Comparison of ENCODE assay signal across 17 cellular contexts in genomic region chr10:102519246-102519805, GRCh38.
"Had no signal": no experiment of that assay in that cellular context is flagged by ENCODE, and none has a peak within 500 bp of the region (broad histone marks: within the 10 kb centered on the region; RNA-seq: fewer than 3 reads in every experiment).

No MANE protein-coding gene starts in this region.

- H3K27ac Mint-ChIP-seq: naive thymus-derived CD8-positive, alpha-beta T cell; stimulated activated naive B cell treated with anti-CD40 and anti-IgM and Interleukin-4, amounts not matched to agents 10 μg/mL and 1 μg/mL and 100 μg/mL, for 72 hours had no signal

- H3K36me3 ChIP-seq: colonic mucosa, gastrocnemius medialis had no signal

- DNase-seq: cerebellar nuclear complex; colonic mucosa; dermis blood vessel endothelial cell; esophagus squamous epithelium; gastrocnemius medialis; kidney; left colon; mucosa of descending colon; naive thymus-derived CD8-positive, alpha-beta T cell; right cardiac atrium; stimulated activated CD4-positive, alpha-beta T cell treated with anti-CD3 and anti-CD28 coated beads, Interleukin-2, amount 100 ng/mL, for 24 hours; stimulated activated CD4-positive, alpha-beta T cell treated with anti-CD3 and anti-CD28 coated beads, Interleukin-4, amount 100 ng/mL, for 4 hours; stimulated activated naive B cell treated with anti-CD40 and anti-IgM and Interleukin-4, amounts not matched to agents 10 μg/mL and 1 μg/mL and 100 μg/mL, for 72 hours; stimulated activated naive CD8-positive, alpha-beta T cell treated with anti-CD3 and anti-CD28 coated beads, Interleukin-15, amount 100 ng/mL, for 72 hours; substantia nigra; trophoblast cell had no signal

- H3K27ac ChIP-seq: colonic mucosa, esophagus squamous epithelium, gastrocnemius medialis, neutrophil had no signal

- H3K27me3 ChIP-seq: colonic mucosa, esophagus squamous epithelium, gastrocnemius medialis, neutrophil had no signal

- H3K4me1 ChIP-seq: colonic mucosa, esophagus squamous epithelium had no signal

- ATAC-seq: gastrocnemius medialis; left colon; mucosa of descending colon; naive thymus-derived CD8-positive, alpha-beta T cell; right cardiac atrium; stimulated activated naive B cell treated with anti-CD40 and anti-IgM and Interleukin-4, amounts not matched to agents 10 μg/mL and 1 μg/mL and 100 μg/mL, for 72 hours; stimulated activated naive CD8-positive, alpha-beta T cell treated with anti-CD3 and anti-CD28 coated beads, Interleukin-15, amount 100 ng/mL, for 72 hours had no signal

- H3K9me3 Mint-ChIP-seq: naive thymus-derived CD8-positive, alpha-beta T cell; stimulated activated naive B cell treated with anti-CD40 and anti-IgM and Interleukin-4, amounts not matched to agents 10 μg/mL and 1 μg/mL and 100 μg/mL, for 72 hours; stimulated activated naive CD8-positive, alpha-beta T cell treated with anti-CD3 and anti-CD28 coated beads, Interleukin-15, amount 100 ng/mL, for 72 hours had no signal

- H3K4me3 ChIP-seq: colonic mucosa, esophagus squamous epithelium, gastrocnemius medialis, mucosa of descending colon had no signal

- H3K4me3 Mint-ChIP-seq: naive thymus-derived CD8-positive, alpha-beta T cell; stimulated activated naive B cell treated with anti-CD40 and anti-IgM and Interleukin-4, amounts not matched to agents 10 μg/mL and 1 μg/mL and 100 μg/mL, for 72 hours; stimulated activated naive CD8-positive, alpha-beta T cell treated with anti-CD3 and anti-CD28 coated beads, Interleukin-15, amount 100 ng/mL, for 72 hours had no signal

- H3K9me3 ChIP-seq: colonic mucosa, esophagus squamous epithelium, gastrocnemius medialis, mucosa of descending colon, neutrophil had no signal

- H3K27me3 Mint-ChIP-seq: naive thymus-derived CD8-positive, alpha-beta T cell; stimulated activated naive B cell treated with anti-CD40 and anti-IgM and Interleukin-4, amounts not matched to agents 10 μg/mL and 1 μg/mL and 100 μg/mL, for 72 hours; stimulated activated naive CD8-positive, alpha-beta T cell treated with anti-CD3 and anti-CD28 coated beads, Interleukin-15, amount 100 ng/mL, for 72 hours had no signal
